Comparison of ENCODE assay signal across 8 cellular contexts in genomic region chr7:30476401-30477145, GRCh38. TPM values are rescaled to one million over a fixed set of nuclear protein-coding genes. Genes with fewer than 3 reads are reported as not detected.
DNase-seq lines count a peak whose midpoint lies in the region; ATAC-seq and TF ChIP-seq lines count a peak whose summit lies in the region.

No MANE protein-coding gene starts in this region.

- H3K4me1 Mint-ChIP-seq in HFFc6 (ENCODE audit: low read depth) = peaks cover 74% of the 10 kb centered on the region

- intact Hi-C loops in left cardiac atrium (cut with DNase I) (no loop called here), stomach (cut with DNase I; ENCODE audit: low total_unique reads) (no loop called here)

- H3K36me3 ChIP-seq in cardiac muscle cell (no peaks in the 10 kb centered on the region), stomach (no peaks in the 10 kb centered on the region)

- no peak for TF ChIP-seq POLR2A in stomach (IDR thresholded peaks at IDR 0.05)

- H3K4me3 ChIP-seq in cardiac muscle cell (no peak overlapping the region), fibroblast of mammary gland (ENCODE audit: control insufficient read depth, low read depth, low read length) (no peak overlapping the region), stomach (peak overlapping the region in 1 of 4 donors; percentile 61)

- ATAC-seq in left cardiac atrium = no peak

- H3K4me1 ChIP-seq in cardiac muscle cell (ENCODE audit: low read depth) (peaks cover 63% of the 10 kb centered on the region), stomach (peaks cover 39 to 77% (median 65%) of the 10 kb centered on the region in 4 donors)

- no peak for TF ChIP-seq EP300 in stomach (IDR thresholded peaks at IDR 0.05)

- H3K36me3 Mint-ChIP-seq in HFFc6 (ENCODE audit: low read depth) = peaks cover 12% of the 10 kb centered on the region

- TF ChIP-seq CTCF in cardiac muscle cell (IDR thresholded peaks at IDR 0.05; ENCODE audit: low read depth, low read length) (no peak), fibroblast of mammary gland (conservative IDR thresholded peaks at IDR 0.05; ENCODE audit: control insufficient read depth, insufficient read depth, low read depth, low read length) (no peak), stomach (IDR thresholded peaks at IDR 0.05) (no peak), HFFc6 (IDR thresholded peaks at IDR 0.05) (no peak)

- 59 to 69% (median 64%) methylated on average over 11 of the region's 11 CpGs for WGBS in stomach, 5 donors

- no peak overlapping the region for H3K4me3 Mint-ChIP-seq in HFFc6

- H3K27me3 ChIP-seq in cardiac muscle cell = no peaks in the 10 kb centered on the region
- no peaks in the 10 kb centered on the region for H3K27me3 ChIP-seq in stomach

- H3K27me3 Mint-ChIP-seq in HFFc6 (ENCODE audit: insufficient read depth) = peaks cover 2% of the 10 kb centered on the region; the same call in 1 of the 2 replicates

- H3K27ac ChIP-seq in cardiac muscle cell (peak overlapping the region; percentile 11), stomach (peak overlapping the region in 3 of 5 donors; percentile 14 to 91 (median 88))

- no peaks in the 10 kb centered on the region for H3K9me3 Mint-ChIP-seq in HFFc6

- no peak overlapping the region for H3K27ac Mint-ChIP-seq in HFFc6

- no peaks in the 10 kb centered on the region for H3K9me3 ChIP-seq in cardiac muscle cell (ENCODE audit: low read depth)
- no peaks in the 10 kb centered on the region for H3K9me3 ChIP-seq in stomach

- DNase-seq in cardiac muscle cell (ENCODE audit: low read depth in 1 of 2, low spot score in 1 of 2) = peak in 1 of 2 donors; percentile 58
- DNase-seq in left cardiac atrium = no peak
- peak; percentile 74 for DNase-seq in NCI-H510A (lab: John Stamatoyannopoulos, UW)
- peak; percentile 42 for DNase-seq in fibroblast of mammary gland (ENCODE audit: low read depth)
- no peak for DNase-seq in stomach
- DNase-seq in NCI-H226 = no peak
- no peak for DNase-seq in HFFc6
- DNase-seq in stimulated activated CD4-positive, alpha-beta T cell treated with anti-CD3 and anti-CD28 coated beads, Interleukin-1b, Interleukin-23, amount 100 ng/mL, for 48 hours = no peak

RNA-seq across cellular contexts. Expression of gene NOD1, which starts 2.0 kb away (rescaled TPM):
- 38.6 and 79.6 TPM in 2 replicates for total RNA-seq in cardiac muscle cell
- polyA plus RNA-seq in cardiac muscle cell = 20.3 and 42.5 TPM in 2 replicates
- total RNA-seq in left cardiac atrium = 10 to 100 TPM; 10.6 to 18.1 TPM
- 10 to 100 TPM in 2 of 5 donors, 1 to 10 TPM in 3; 2.3 to 18.3 (median 7.0) TPM for total RNA-seq in stomach
- polyA plus RNA-seq in stomach = 1 to 10 TPM; 4.2 to 6.0 (median 4.7) TPM
- 1 to 10 TPM; 2.8 to 3.9 (median 3.0) TPM for total RNA-seq in HFFc6 (2021; fragmentation: NEBNext Ultra II Directional; extraction: Animal tissue kit (Norgen Biotek cat#: 25700))

RNA-seq across cellular contexts. Expression of gene GGCT, which starts 28.1 kb away (rescaled TPM):
- 41.9 and 49.8 TPM in 2 replicates for total RNA-seq in cardiac muscle cell
- 66.2 and 81.2 TPM in 2 replicates for polyA plus RNA-seq in cardiac muscle cell
- total RNA-seq in left cardiac atrium = 10 to 100 TPM; 22.0 to 31.7 TPM
- total RNA-seq in stomach = 10 to 100 TPM in 2 of 5 donors, 1 to 10 TPM in 2, not detected in 1; 2.9 to 25.7 (median 11.8) TPM
- polyA plus RNA-seq in stomach = 10 to 100 TPM; 49.2 to 56.5 (median 53.6) TPM
- 10 to 100 TPM; 16.1 to 25.6 (median 21.1) TPM for total RNA-seq in HFFc6 (2021; fragmentation: NEBNext Ultra II Directional; extraction: Animal tissue kit (Norgen Biotek cat#: 25700))

Comparison
In these comparisons a context has a peak if more than half of its experiments do, and no peak if none do; other contexts are left out.
1. DNase-seq: peak in NCI-H510A (single experiment) and fibroblast of mammary gland (single experiment); none in left cardiac atrium (single experiment), stomach (single experiment), NCI-H226 (single experiment), HFFc6 (single experiment) and stimulated activated CD4-positive, alpha-beta T cell treated with anti-CD3 and anti-CD28 coated beads, Interleukin-1b, Interleukin-23, amount 100 ng/mL, for 48 hours (single experiment).